Comparison of ENCODE assay signal across 8 cellular contexts in the genomic region with DNA sequence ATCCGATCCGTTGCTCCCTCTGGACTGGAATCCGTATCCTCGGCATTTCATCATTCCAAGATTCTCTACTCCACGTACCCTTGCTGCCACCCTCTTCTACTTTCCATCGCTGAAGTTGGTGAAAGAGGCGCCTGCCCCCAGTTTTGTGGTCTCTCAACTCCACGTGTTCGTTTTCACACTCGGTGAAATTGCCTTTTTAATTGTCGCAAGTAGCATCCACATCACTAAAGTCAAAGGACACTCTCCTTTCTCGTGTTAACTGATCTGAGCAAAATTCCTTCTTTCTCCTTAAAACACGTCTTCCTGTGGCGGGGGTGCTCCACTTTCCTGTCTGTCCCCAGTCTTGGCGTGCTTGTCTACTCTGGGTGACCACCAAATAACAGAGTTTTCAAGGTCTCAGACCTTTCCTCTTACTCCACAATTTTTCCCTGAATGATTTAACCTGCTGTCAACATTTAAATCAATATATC. TPM values are rescaled to one million over a fixed set of nuclear protein-coding genes. Genes with fewer than 3 reads are reported as not detected.
DNase-seq lines count a peak whose midpoint lies in the region; FAIRE-seq and TF ChIP-seq lines count a peak whose summit lies in the region.

No MANE protein-coding gene starts in this region.

- DNase-seq in right atrium auricular region (ENCODE audit: low spot score) (no peak), cardiac septum (ENCODE audit: low spot score) (no peak), 8988T (no peak), NCI-H2081 (lab: John Stamatoyannopoulos, UW) (no peak), DMS153 treated with DMSO at 0.1 percent for 48 hours (lab: John Stamatoyannopoulos, UW; ENCODE audit: unreplicated experiment) (no peak), RCC 7860 (ENCODE audit: low spot score) (no peak)

- H3K4me1 Mint-ChIP-seq in brain, result peaks cover 38% of the 10 kb centered on the region

- peak overlapping the region; percentile 82 to 89 (median 87) for H3K4me3 Mint-ChIP-seq in brain

- peaks cover 0 to 22% (median 3%) of the 10 kb centered on the region in 5 experiments for H3K9me3 Mint-ChIP-seq in brain

- no peaks in the 10 kb centered on the region for H3K27me3 ChIP-seq in right atrium auricular region
- no peaks in the 10 kb centered on the region for H3K27me3 ChIP-seq in muscle layer of colon (ENCODE audit: control insufficient read depth in 1 of 2, insufficient read depth in 2 of 2, low read length in 2 of 2)

- no peaks in the 10 kb centered on the region for H3K36me3 ChIP-seq in right atrium auricular region
- no peaks in the 10 kb centered on the region for H3K36me3 ChIP-seq in muscle layer of colon (ENCODE audit: insufficient read depth, low read length)

- TF ChIP-seq CTCF in right atrium auricular region (IDR thresholded peaks at IDR 0.05) (no peak), brain (conservative IDR thresholded peaks at IDR 0.05) (no peak)

- H3K4me1 ChIP-seq in right atrium auricular region (peaks cover 0 to 14% of the 10 kb centered on the region in 2 donors), muscle layer of colon (ENCODE audit: insufficient read depth, low read length) (peaks cover 12% of the 10 kb centered on the region)

- intact Hi-C loops in cardiac septum (cut with DNase I), result no loop called here

- no peak overlapping the region for H3K27ac ChIP-seq in right atrium auricular region
- H3K27ac ChIP-seq in muscle layer of colon (ENCODE audit: low read depth, low read length), result peak overlapping the region; percentile 88

- no peak for FAIRE-seq in RCC 7860 (lab: Jason Lieb, UNC)

- H3K36me3 Mint-ChIP-seq in brain, result no peaks in the 10 kb centered on the region

- H3K4me3 ChIP-seq in right atrium auricular region (peak overlapping the region; percentile 67 to 84), muscle layer of colon (ENCODE audit: low read depth in 1 of 2, low read length in 2 of 2) (peak overlapping the region; percentile 75 to 84)

- H3K9me3 ChIP-seq in right atrium auricular region, result no peaks in the 10 kb centered on the region
- no peaks in the 10 kb centered on the region for H3K9me3 ChIP-seq in muscle layer of colon (ENCODE audit: low read length)

- no peak overlapping the region for H3K9ac ChIP-seq in muscle layer of colon (ENCODE audit: low read length)

- H3K27ac Mint-ChIP-seq in brain, result peak overlapping the region; percentile 16 to 91 (median 62)

- H3K27me3 Mint-ChIP-seq in brain, result peaks cover 25% of the 10 kb centered on the region

RNA-seq across cellular contexts. Expression of a gene that starts 1.1 kb away (rescaled TPM):
- 1 to 10 TPM; 3.5 to 7.6 TPM for total RNA-seq in right atrium auricular region
- 7.8 TPM for total RNA-seq in cardiac septum
- 32.4 TPM for polyA plus RNA-seq in brain (ENCODE audit: insufficient read depth, low read depth, low replicate concordance)
